In genomic region chr16:3377917-3378316, GRCh38 we compare ENCODE assay signal across 28 cellular contexts. TPM values are rescaled to one million over a fixed set of nuclear protein-coding genes. Genes with fewer than 3 reads are reported as not detected.
DNase-seq lines count a peak whose midpoint lies in the region; ATAC-seq, FAIRE-seq and TF ChIP-seq lines count a peak whose summit lies in the region.
"Had no signal": no experiment of that assay in that cellular context is flagged by ENCODE, and none has a peak within 500 bp of the region (broad histone marks: within the 10 kb centered on the region; RNA-seq: fewer than 3 reads in every experiment).

No MANE protein-coding gene starts in this region.

- H3K4me1 ChIP-seq in liver (ENCODE audit: control insufficient read depth in 4 of 4, insufficient read depth in 4 of 4, low read length in 3 of 4): no peaks in the 10 kb centered on the region
- H3K4me1 ChIP-seq: BE2C had no signal

- no peak overlapping the region for H3K4me3 ChIP-seq in bronchial epithelial cell (ENCODE audit: low read depth, low read length)
- H3K4me3 ChIP-seq in liver (ENCODE audit: low read depth in 1 of 3, low read length in 3 of 3): peak overlapping the region in 2 of 3 donors; percentile 40 to 42
- H3K4me3 ChIP-seq: BLaER1, GM12878 had no signal

- no peak overlapping the region for H3K27ac Mint-ChIP-seq in HFFc6
- H3K27ac Mint-ChIP-seq in T-helper 17 cell: no peak overlapping the region
- H3K27ac Mint-ChIP-seq: CD14-positive monocyte; CD4-positive, CD25-positive, alpha-beta regulatory T cell; CD8-positive, alpha-beta memory T cell had no signal

- no peak for TF ChIP-seq RAD21 in liver (IDR thresholded peaks at IDR 0.05)

- peak; percentile 81 for FAIRE-seq in bronchial epithelial cell (lab: Jason Lieb, UNC)
- FAIRE-seq: A204.1, GM12878, GM12892 had no signal

- peaks cover 67% of the 10 kb centered on the region for H3K9me3 Mint-ChIP-seq in HFFc6

- no peak overlapping the region for H3K9ac ChIP-seq in liver (ENCODE audit: low read depth in 1 of 2, low read length in 2 of 2)
- H3K9ac ChIP-seq: BLaER1 had no signal

- H3K4me1 Mint-ChIP-seq in HFFc6 (ENCODE audit: low read depth) (no peaks in the 10 kb centered on the region), T-helper 17 cell (no peaks in the 10 kb centered on the region)
- H3K4me1 Mint-ChIP-seq: CD14-positive monocyte; CD4-positive, alpha-beta memory T cell; CD8-positive, alpha-beta memory T cell had no signal

- H3K36me3 Mint-ChIP-seq in HFFc6 (ENCODE audit: low read depth): peaks cover 75% of the 10 kb centered on the region
- peaks cover 5% of the 10 kb centered on the region for H3K36me3 Mint-ChIP-seq in T-helper 17 cell (ENCODE audit: low read depth)

- ATAC-seq in T-helper 17 cell (no peak), GM18867 (IDR thresholded peaks at IDR 0.05; ENCODE audit: unreplicated experiment) (no peak)
- ATAC-seq: GM12878 had no signal

- H3K27me3 ChIP-seq in bronchial epithelial cell (ENCODE audit: control insufficient read depth, insufficient read depth, low read length) (no peaks in the 10 kb centered on the region), liver (ENCODE audit: control insufficient read depth in 4 of 4, insufficient read depth in 4 of 4, low read length in 3 of 4) (no peaks in the 10 kb centered on the region)
- H3K27me3 ChIP-seq: BE2C, BLaER1 had no signal

- TF ChIP-seq CTCF in HFFc6 (IDR thresholded peaks at IDR 0.05) (peak; percentile 14; the same call in 1 of the 2 replicates), bronchial epithelial cell (IDR thresholded peaks at IDR 0.05; ENCODE audit: insufficient read depth, low read length, severe bottlenecking) (no peak), liver (IDR thresholded peaks at IDR 0.05; ENCODE audit: low read depth, low read length, missing input control) (no peak)

- H3K27ac ChIP-seq in liver (ENCODE audit: low read depth in 1 of 2, low read length in 2 of 2): no peak overlapping the region
- H3K27ac ChIP-seq: BLaER1 had no signal

- H3K9me3 ChIP-seq in liver (ENCODE audit: control insufficient read depth in 4 of 4, low read length in 3 of 4): peaks cover 50 to 65% (median 61%) of the 10 kb centered on the region in 4 donors
- peaks cover 23% of the 10 kb centered on the region for H3K9me3 ChIP-seq in T-helper 17 cell (ENCODE audit: control insufficient read depth, low read length, poor library complexity, severe bottlenecking)

- H3K4me3 Mint-ChIP-seq in HFFc6: no peak overlapping the region
- no peak overlapping the region for H3K4me3 Mint-ChIP-seq in T-helper 17 cell
- H3K4me3 Mint-ChIP-seq: CD14-positive monocyte; CD4-positive, alpha-beta memory T cell; CD8-positive, alpha-beta memory T cell had no signal

- H3K27me3 Mint-ChIP-seq in HFFc6 (ENCODE audit: insufficient read depth) (peaks cover 9% of the 10 kb centered on the region), T-helper 17 cell (no peaks in the 10 kb centered on the region)
- H3K27me3 Mint-ChIP-seq: CD4-positive, alpha-beta memory T cell; CD4-positive, CD25-positive, alpha-beta regulatory T cell had no signal

- no peak for DNase-seq in HFFc6
- DNase-seq in bronchial epithelial cell (ENCODE audit: low read depth): no peak
- no peak for DNase-seq in T-helper 17 cell
- DNase-seq: 8988T; ACHN; BE2C; C1 segment of cervical spinal cord; CD4-positive, alpha-beta memory T cell; CD4-positive, CD25-positive, alpha-beta regulatory T cell; CD8-positive, alpha-beta memory T cell; COR-L47; DMS 273 treated with DMSO at 0.1 percent for 48 hours; DMS153; DMS53; DMS79; DND-41; EL; GDM1 had no signal

- H3K36me3 ChIP-seq in bronchial epithelial cell (ENCODE audit: control insufficient read depth, insufficient read depth, low read length): peaks cover 5% of the 10 kb centered on the region
- peaks cover 0 to 24% (median 19%) of the 10 kb centered on the region in 4 donors for H3K36me3 ChIP-seq in liver (ENCODE audit: control insufficient read depth in 4 of 4, insufficient read depth in 3 of 4, low read depth in 1 of 4, low read length in 3 of 4)

TF ChIP-seq in liver, 16 proteins besides CTCF, POLR2A, EP300 and RAD21:
- TF ChIP-seq FOXA1 (IDR thresholded peaks at IDR 0.05) (no peak), HNF4A (conservative IDR thresholded peaks at IDR 0.05) (no peak), NR2F2 (IDR thresholded peaks at IDR 0.05) (no peak), REST (IDR thresholded peaks at IDR 0.05) (no peak), EGR1 (IDR thresholded peaks at IDR 0.05; ENCODE audit: low read depth in 2 of 2) (no peak), YY1 (IDR thresholded peaks at IDR 0.05) (no peak), HNF4G (IDR thresholded peaks at IDR 0.05) (no peak), RXRA (IDR thresholded peaks at IDR 0.05) (no peak), JUND (IDR thresholded peaks at IDR 0.05) (no peak), FOXA2 (IDR thresholded peaks at IDR 0.05) (no peak), GABPA (IDR thresholded peaks at IDR 0.05 in 1 of 2, conservative IDR thresholded peaks at IDR 0.05 in 1 of 2) (no peak), MAX (IDR thresholded peaks at IDR 0.05) (no peak), ATF3 (IDR thresholded peaks at IDR 0.05) (no peak)

RNA-seq across cellular contexts. Expression of gene OR2C1, which starts 22.2 kb away (rescaled TPM):
- total RNA-seq in HFFc6 (2021; fragmentation: NEBNext Ultra II Directional; extraction: Animal tissue kit (Norgen Biotek cat#: 25700)): not detected
- total RNA-seq in bronchial epithelial cell: not detected in 2 replicates
- under 1 TPM; 0.08 to 0.19 TPM for total RNA-seq in liver
- not detected for polyA plus RNA-seq in liver
- total RNA-seq in T-helper 17 cell: not detected
- total RNA-seq: A673; CD4-positive, alpha-beta memory T cell; CD4-positive, CD25-positive, alpha-beta regulatory T cell; CD8-positive, alpha-beta memory T cell; Daoy; G401 had no signal
- polyA plus RNA-seq: CD14-positive monocyte had no signal

RNA-seq across cellular contexts. Expression of gene ZSCAN32, which starts 22.9 kb away (rescaled TPM):
- 10 to 100 TPM in 3 of 6 experiments, 1 to 10 TPM in 3; 8.3 to 11.1 (median 10.3) TPM for total RNA-seq in HFFc6 (2021; fragmentation: NEBNext Ultra II Directional; extraction: Animal tissue kit (Norgen Biotek cat#: 25700))
- total RNA-seq in bronchial epithelial cell (15.6 and 17.4 TPM in 2 replicates), liver (1 to 10 TPM; 6.1 to 7.7 TPM), T-helper 17 cell (1 to 10 TPM; 5.9 to 6.3 TPM)
- polyA plus RNA-seq in liver: 1 to 10 TPM; 4.2 to 5.9 TPM

RNA-seq across cellular contexts. Expression of gene ZNF174, which starts 23.1 kb away (rescaled TPM):
- 10 to 100 TPM in 3 of 6 experiments, 1 to 10 TPM in 3; 8.6 to 10.7 (median 10.1) TPM for total RNA-seq in HFFc6 (2021; fragmentation: NEBNext Ultra II Directional; extraction: Animal tissue kit (Norgen Biotek cat#: 25700))
- total RNA-seq in bronchial epithelial cell (4.2 TPM in 2 replicates), liver (1 to 10 TPM; 4.2 to 4.6 TPM), T-helper 17 cell (1 to 10 TPM; 4.4 to 5.4 TPM)
- polyA plus RNA-seq in liver: 1 to 10 TPM; 3.8 to 4.1 TPM
